30 cellular contexts compared by ENCODE assay signal in the genomic region with DNA sequence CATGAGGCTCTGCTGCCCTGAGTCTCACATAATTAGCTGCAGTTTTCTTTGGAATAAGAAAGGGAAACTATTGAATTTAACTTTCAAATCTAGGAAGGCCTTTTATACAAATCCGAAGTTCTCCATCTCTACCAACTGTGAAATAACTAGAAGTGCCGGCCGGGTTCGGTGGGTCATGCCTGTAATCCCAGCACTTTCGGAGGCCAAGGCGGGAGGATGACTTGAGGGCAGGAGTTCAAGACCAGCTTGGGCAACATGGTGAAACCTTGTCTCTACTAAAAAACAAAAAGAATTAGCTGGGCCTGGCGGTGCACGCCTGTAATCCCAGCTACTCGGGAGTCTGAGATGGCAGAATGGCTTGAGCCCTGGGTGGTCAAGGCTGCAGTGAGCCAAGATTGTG. TPM values are rescaled to one million over a fixed set of nuclear protein-coding genes. Genes with fewer than 3 reads are reported as not detected.
"Had no signal": no experiment of that assay in that cellular context is flagged by ENCODE, and none has a peak within 500 bp of the region (broad histone marks: within the 10 kb centered on the region; RNA-seq: fewer than 3 reads in every experiment).

No MANE protein-coding gene starts in this region.

- H3K27ac ChIP-seq: body of pancreas, breast epithelium, Peyer's patch, WERI-Rb-1 had no signal

- H3K27me3 ChIP-seq: body of pancreas, breast epithelium, Peyer's patch had no signal

- H3K9me3 ChIP-seq: body of pancreas, breast epithelium, Peyer's patch had no signal

- DNase-seq: activated CD4-positive, alpha-beta memory T cell treated with anti-CD3 and anti-CD28 coated beads, Interleukin-2, amount 10 ng/mL, durations not matched to agents 7 days and 5 days; activated CD4-positive, alpha-beta T cell treated with anti-CD3 and anti-CD28 coated beads for 1 hour; activated CD4-positive, alpha-beta T cell treated with anti-CD3 and anti-CD28 coated beads for 48 hours; activated CD4-positive, CD25-positive, alpha-beta regulatory T cell; activated effector memory CD4-positive, alpha-beta T cell treated with anti-CD3 and anti-CD28 coated beads, Interleukin-2, amount 50 U/mL, for 16 hours; activated naive CD4-positive, alpha-beta T cell; activated naive CD4-positive, alpha-beta T cell treated with anti-CD3 and anti-CD28 coated beads, Interleukin-2, amount 50 U/mL, for 16 hours; activated naive CD8-positive, alpha-beta T cell treated with anti-CD3 and anti-CD28 coated beads, Interleukin-2, amount 10 ng/mL, durations not matched to agents 7 days and 5 days; activated T-cell treated with anti-CD3 and anti-CD28 coated beads, Interleukin-2, amount 50 U/mL, for 1 hour; activated T-cell treated with anti-CD3 and anti-CD28 coated beads, Interleukin-2, amount 50 U/mL, for 72 hours; amygdala; body of pancreas; NCI-H1048; NCI-H1105 treated with DMSO at 0.1 percent for 48 hours; NCI-H1436; NCI-H1694; NCI-H1930; NCI-H2081 treated with DMSO at 0.1 percent for 48 hours; NCI-H226; NCI-H69; NCI-H82; PC-3; Peyer's patch; RPMI8226; T1000; WERI-Rb-1 had no signal

- H3K4me1 ChIP-seq: body of pancreas, Peyer's patch had no signal

- ATAC-seq: activated T-cell treated with anti-CD3 and anti-CD28 coated beads, Interleukin-2, amount 50 U/mL, for 72 hours; activated T-helper 17 cell treated with anti-CD3 and anti-CD28 coated beads, Interleukin-2, amount 50 U/mL, for 72 hours; body of pancreas; PC-3; Right ventricle myocardium inferior had no signal

- H3K4me3 ChIP-seq: body of pancreas, breast epithelium, Peyer's patch had no signal

- H3K36me3 ChIP-seq: breast epithelium, Peyer's patch, WERI-Rb-1 had no signal

RNA-seq across cellular contexts. Expression of a gene that starts 43.6 kb away (rescaled TPM):
- total RNA-seq: activated naive CD8-positive, alpha-beta T cell treated with anti-CD3 and anti-CD28 coated beads, Interleukin-2, amount 10 ng/mL, durations not matched to agents 7 days and 5 days; T-helper 2 cell treated with Interferon-gamma antibody and Interleukin-4, amounts not matched to agents 100 ng/mL and 5 ng/mL, for 36 hours had no signal
